In genomic region chr14:56208520-56208919, GRCh38 we compare ENCODE assay signal across 16 cellular contexts.
"Had no signal": no experiment of that assay in that cellular context is flagged by ENCODE, and none has a peak within 500 bp of the region (broad histone marks: within the 10 kb centered on the region; RNA-seq: fewer than 3 reads in every experiment).

No MANE protein-coding gene starts in this region.

- H3K4me1 ChIP-seq: colonic mucosa had no signal

- H3K36me3 ChIP-seq: colonic mucosa, stomach, thoracic aorta had no signal

- H3K27ac ChIP-seq: colonic mucosa, skin epidermis, stomach, thoracic aorta had no signal

- H3K27ac Mint-ChIP-seq: endodermal cell; naive thymus-derived CD8-positive, alpha-beta T cell had no signal

- H3K4me3 ChIP-seq: colonic mucosa, skin epidermis, stomach, thoracic aorta had no signal

- H3K9me3 Mint-ChIP-seq: endodermal cell; naive thymus-derived CD8-positive, alpha-beta T cell had no signal

- H3K4me3 Mint-ChIP-seq: endodermal cell; naive thymus-derived CD8-positive, alpha-beta T cell had no signal

- H3K27me3 ChIP-seq: colonic mucosa, stomach had no signal

- H3K9me3 ChIP-seq: colonic mucosa, stomach, thoracic aorta had no signal

- DNase-seq: colonic mucosa; dermis blood vessel endothelial cell; endodermal cell; erythroblast; foreskin melanocyte; head of caudate nucleus; hippocampal formation; mammary epithelial cell; naive thymus-derived CD8-positive, alpha-beta T cell; posterior cingulate gyrus; stimulated activated CD4-positive, alpha-beta T cell treated with anti-CD3 and anti-CD28 coated beads, Interleukin-12 subunit alpha, Interleukin-12 subunit beta, amount 100 ng/mL, for 4 hours; stimulated activated naive CD4-positive, alpha-beta T cell; stomach; substantia nigra had no signal

- H3K36me3 Mint-ChIP-seq: naive thymus-derived CD8-positive, alpha-beta T cell had no signal
